Comparison of ENCODE assay signal across 8 cellular contexts in the genomic region with DNA sequence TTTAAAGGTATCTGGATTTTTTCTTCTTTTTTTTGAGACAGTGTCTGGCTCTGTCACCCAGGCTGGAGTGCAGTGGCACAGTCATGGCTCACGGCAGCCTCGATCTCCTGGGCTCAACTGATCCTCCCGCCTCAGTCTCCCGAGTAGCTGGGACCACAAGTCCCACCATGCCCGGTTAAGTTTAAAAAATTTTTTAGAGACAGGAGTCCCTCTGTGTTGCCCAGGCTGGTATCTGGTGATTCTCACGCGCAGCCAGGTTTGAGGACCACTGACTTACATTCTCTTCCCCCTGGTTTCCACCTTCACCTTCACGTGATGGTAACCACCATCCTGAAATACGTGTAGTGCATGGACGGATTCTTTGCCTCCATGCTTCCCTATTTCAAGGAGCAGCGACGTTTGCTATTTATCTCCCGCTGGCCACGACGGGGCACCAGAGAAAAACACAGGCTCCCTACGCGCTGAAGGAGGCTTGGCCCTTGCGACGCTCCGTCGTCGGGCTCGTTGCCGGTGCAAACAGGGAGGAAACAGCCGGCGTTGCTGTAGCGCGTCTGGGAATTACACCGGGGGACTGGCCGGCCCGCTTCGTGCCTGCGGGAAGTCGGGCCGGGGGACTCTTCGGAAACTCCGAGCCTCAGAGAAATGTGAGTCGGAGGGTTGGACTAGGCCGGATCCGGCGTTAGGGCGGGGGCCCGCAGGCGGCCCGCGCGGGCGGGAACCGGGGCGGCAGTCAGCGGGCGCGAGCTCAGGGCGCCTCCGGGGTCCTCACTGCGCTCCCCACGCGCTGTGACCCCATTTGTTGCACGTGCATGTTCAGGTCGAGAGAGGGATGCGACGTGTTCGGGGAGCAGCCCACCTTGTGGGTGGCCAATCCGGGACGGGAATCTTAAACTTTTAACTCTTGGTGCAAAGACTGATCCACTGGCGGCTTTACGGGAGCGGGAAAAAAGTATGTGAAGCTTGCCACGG. TPM values are rescaled to one million over a fixed set of nuclear protein-coding genes. Genes with fewer than 3 reads are reported as not detected.
DNase-seq lines count a peak whose midpoint lies in the region; ATAC-seq and TF ChIP-seq lines count a peak whose summit lies in the region.

A gene with protein sequence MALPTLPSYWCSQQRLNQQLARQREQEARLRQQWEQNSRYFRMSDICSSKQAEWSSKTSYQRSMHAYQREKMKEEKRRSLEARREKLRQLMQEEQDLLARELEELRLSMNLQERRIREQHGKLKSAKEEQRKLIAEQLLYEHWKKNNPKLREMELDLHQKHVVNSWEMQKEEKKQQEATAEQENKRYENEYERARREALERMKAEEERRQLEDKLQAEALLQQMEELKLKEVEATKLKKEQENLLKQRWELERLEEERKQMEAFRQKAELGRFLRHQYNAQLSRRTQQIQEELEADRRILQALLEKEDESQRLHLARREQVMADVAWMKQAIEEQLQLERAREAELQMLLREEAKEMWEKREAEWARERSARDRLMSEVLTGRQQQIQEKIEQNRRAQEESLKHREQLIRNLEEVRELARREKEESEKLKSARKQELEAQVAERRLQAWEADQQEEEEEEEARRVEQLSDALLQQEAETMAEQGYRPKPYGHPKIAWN (plus strand): TSS at position 492 of the 969 bp plus-strand sequence. CDS start 2,753 bp downstream, outside the sequence.

- peak within 1 kb of the TSS; percentile 81 for H3K4me3 ChIP-seq in fibroblast of the aortic adventitia (ENCODE audit: low read depth, low read length)

- no peaks in the 10 kb centered on the region for H3K9me3 Mint-ChIP-seq in nephron
- no peaks in the 10 kb centered on the region for H3K9me3 Mint-ChIP-seq in stimulated activated naive CD8-positive, alpha-beta T cell treated with anti-CD3 and anti-CD28 coated beads, Interleukin-15, Interleukin-2, amounts not matched to agents 100 ng/mL and 50 ng/mL, for 24 hours

- TF ChIP-seq CTCF in LNCAP (IDR thresholded peaks at IDR 0.05) = peak; percentile 43; the same call in 1 of the 2 replicates
- peak; percentile 44 for TF ChIP-seq CTCF in fibroblast of the aortic adventitia (IDR thresholded peaks at IDR 0.05; ENCODE audit: insufficient read depth, low read length)
- TF ChIP-seq CTCF in nephron (IDR thresholded peaks at IDR 0.05; ENCODE audit: unreplicated experiment in 3 of 3) = peak in 2 of 3 experiments; percentile 24 to 28

- H3K4me3 Mint-ChIP-seq in nephron = peak within 1 kb of the TSS; percentile 88 to 91 (median 90)
- H3K4me3 Mint-ChIP-seq in stimulated activated naive CD8-positive, alpha-beta T cell treated with anti-CD3 and anti-CD28 coated beads, Interleukin-15, Interleukin-2, amounts not matched to agents 100 ng/mL and 50 ng/mL, for 24 hours = peak within 1 kb of the TSS; percentile 94

- DNase-seq in DMS 273 treated with DMSO at 0.1 percent for 48 hours (lab: John Stamatoyannopoulos, UW) (peak; percentile 25), fibroblast of the aortic adventitia (ENCODE audit: low read depth) (peak; percentile 87)
- DNase-seq in activated T-helper 9 cell treated with anti-CD3 and anti-CD28 coated beads, Interleukin-2, amount 50 U/mL, for 16 hours (ENCODE audit: low read depth) = peak; percentile 58

- peaks cover 29% of the 10 kb centered on the region for H3K4me1 Mint-ChIP-seq in nephron
- peaks cover 30% of the 10 kb centered on the region for H3K4me1 Mint-ChIP-seq in stimulated activated naive CD8-positive, alpha-beta T cell treated with anti-CD3 and anti-CD28 coated beads, Interleukin-15, Interleukin-2, amounts not matched to agents 100 ng/mL and 50 ng/mL, for 24 hours (ENCODE audit: low read depth)

- no peaks in the 10 kb centered on the region for H3K27me3 Mint-ChIP-seq in nephron (ENCODE audit: low read depth)
- no peaks in the 10 kb centered on the region for H3K27me3 Mint-ChIP-seq in stimulated activated naive CD8-positive, alpha-beta T cell treated with anti-CD3 and anti-CD28 coated beads, Interleukin-15, Interleukin-2, amounts not matched to agents 100 ng/mL and 50 ng/mL, for 24 hours

- peaks cover 13% of the 10 kb centered on the region for H3K36me3 Mint-ChIP-seq in nephron (ENCODE audit: low read depth)
- peaks cover 19% of the 10 kb centered on the region for H3K36me3 Mint-ChIP-seq in stimulated activated naive CD8-positive, alpha-beta T cell treated with anti-CD3 and anti-CD28 coated beads, Interleukin-15, Interleukin-2, amounts not matched to agents 100 ng/mL and 50 ng/mL, for 24 hours (ENCODE audit: low read depth)

- peak; percentile 59 for TF ChIP-seq POLR2A in Raji (IDR thresholded peaks at IDR 0.05; ENCODE audit: insufficient read depth, low read depth, low read length)

- peak; percentile 79 for ATAC-seq in GM21619 (IDR thresholded peaks at IDR 0.05; ENCODE audit: unreplicated experiment)

- H3K27ac Mint-ChIP-seq in nephron = peak within 1 kb of the TSS; percentile 90 to 96 (median 92)
- H3K27ac Mint-ChIP-seq in stimulated activated naive CD8-positive, alpha-beta T cell treated with anti-CD3 and anti-CD28 coated beads, Interleukin-15, Interleukin-2, amounts not matched to agents 100 ng/mL and 50 ng/mL, for 24 hours = peak within 1 kb of the TSS; percentile 97

RNA-seq across cellular contexts. Expression of the gene that starts here (rescaled TPM):
- total RNA-seq in fibroblast of the aortic adventitia (ENCODE audit: low replicate concordance) = 8.4 and 11.5 TPM in 2 replicates

Comparison
In these comparisons a context has a peak if more than half of its experiments do, and no peak if none do; other contexts are left out.
1. Peak in every context shown above with its lines: DNase-seq, ATAC-seq and H3K4me3 ChIP-seq.
2. DNase-seq: peak in every context shown above with its lines; median percentile 87 in fibroblast of the aortic adventitia; 58 in activated T-helper 9 cell treated with anti-CD3 and anti-CD28 coated beads, Interleukin-2, amount 50 U/mL, for 16 hours; 25 in DMS 273 treated with DMSO at 0.1 percent for 48 hours.